ENCODE assay signal across 9 cellular contexts in the genomic region with DNA sequence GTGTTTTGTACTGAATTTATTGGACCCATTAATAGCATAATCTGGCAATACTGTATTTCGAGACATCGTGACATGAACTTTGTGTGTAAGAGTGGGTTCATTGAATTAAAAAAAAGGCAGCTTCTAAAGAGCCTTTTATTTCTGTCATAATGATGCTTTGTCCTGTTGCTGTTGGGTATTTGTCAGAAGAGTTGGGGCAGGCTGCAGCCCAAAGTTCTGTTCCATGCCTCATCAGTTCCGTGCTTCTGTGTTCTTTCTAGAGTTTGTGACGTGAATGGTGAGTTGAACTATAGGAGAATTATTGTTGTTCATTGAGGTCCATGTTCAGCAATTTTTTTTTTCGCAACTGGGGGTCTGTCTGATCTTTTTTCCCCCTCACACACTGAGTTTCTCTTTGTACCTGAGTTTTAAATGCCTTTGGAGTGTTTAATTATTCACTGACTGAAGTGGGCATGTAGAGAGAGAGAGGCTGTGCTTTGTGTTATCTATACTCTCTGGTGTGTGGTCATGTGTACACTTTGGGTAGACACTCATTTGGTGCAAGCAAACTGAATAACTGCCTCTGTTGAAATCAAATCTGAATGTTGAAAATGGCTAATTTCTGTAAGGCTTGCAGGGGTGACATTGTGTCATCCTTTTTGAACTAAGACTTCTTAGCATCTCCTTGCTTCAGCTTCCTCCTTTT.
DNase-seq lines count a peak whose midpoint lies in the region; ATAC-seq, FAIRE-seq and TF ChIP-seq lines count a peak whose summit lies in the region.
"Had no signal": no experiment of that assay in that cellular context is flagged by ENCODE, and none has a peak within 500 bp of the region (broad histone marks: within the 10 kb centered on the region; RNA-seq: fewer than 3 reads in every experiment).

No MANE protein-coding gene starts in this region.

- H3K9ac ChIP-seq in keratinocyte (ENCODE audit: control insufficient read depth, extremely low read depth, insufficient read depth, low read length): no peak overlapping the region

- dilution Hi-C loops in keratinocyte (cut with MboI; ENCODE audit: extremely low pct_ligation_motif_present, low sequenced_read_pairs): no loop called here

- peaks cover 92% of the 10 kb centered on the region for H3K4me1 Mint-ChIP-seq in activated T-helper 1 cell treated with anti-CD3 and anti-CD28 coated beads, Interleukin-12 subunit alpha, Interleukin-12 subunit beta, Interleukin-2, Interleukin-4 antibody, amounts not matched to agents 30 ng/mL and 10 ng/mL and 1 ng/mL, durations not matched to agents 14 hours and 24 hours and 36 hours (ENCODE audit: low read depth)

- no peaks in the 10 kb centered on the region for H3K9me3 ChIP-seq in keratinocyte (ENCODE audit: control insufficient read depth, low read depth, low read length)

- TF ChIP-seq CTCF in keratinocyte (optimal IDR thresholded peaks at IDR 0.05 in 1 of 3, IDR thresholded peaks at IDR 0.05 in 1 of 3, conservative IDR thresholded peaks at IDR 0.05 in 1 of 3; ENCODE audit: extremely low read depth in 1 of 3, insufficient read depth in 2 of 3, low read length in 3 of 3): no peak

- no peaks in the 10 kb centered on the region for H3K9me3 Mint-ChIP-seq in activated T-helper 1 cell treated with anti-CD3 and anti-CD28 coated beads, Interleukin-12 subunit alpha, Interleukin-12 subunit beta, Interleukin-2, Interleukin-4 antibody, amounts not matched to agents 30 ng/mL and 10 ng/mL and 1 ng/mL, durations not matched to agents 14 hours and 24 hours and 36 hours

- no peaks in the 10 kb centered on the region for H4K20me1 ChIP-seq in keratinocyte (ENCODE audit: control insufficient read depth, extremely low read depth, insufficient read depth, low read length)

- peaks cover 2% of the 10 kb centered on the region for H3K9me1 ChIP-seq in keratinocyte (ENCODE audit: control insufficient read depth, extremely low read depth, insufficient read depth, low read length)

- peak overlapping the region in 1 of 3 experiments; percentile 22 for H3K4me3 ChIP-seq in keratinocyte (ENCODE audit: control insufficient read depth in 2 of 3, extremely low read depth in 1 of 3, insufficient read depth in 2 of 3, low read depth in 1 of 3, low read length in 3 of 3)

- intact Hi-C loops in activated T-helper 1 cell treated with anti-CD3 and anti-CD28 coated beads, Interleukin-12 subunit alpha, Interleukin-12 subunit beta, Interleukin-2, Interleukin-4 antibody, amounts not matched to agents 30 ng/mL and 10 ng/mL and 1 ng/mL, durations not matched to agents 14 hours and 24 hours and 36 hours (cut with micrococcal nuclease): loop anchor here (1.0 to 10.0 kb wide), 9 partner anchors 9 to 837 kb away; a partner anchor contains a TSS

- H3K4me1 ChIP-seq in keratinocyte (ENCODE audit: control insufficient read depth, extremely low read depth, insufficient read depth, low read length): peaks cover 38% of the 10 kb centered on the region

- peak; percentile 17 for DNase-seq in activated CD4-positive, alpha-beta T cell treated with anti-CD3 and anti-CD28 coated beads, Interleukin-2, amount 50 U/mL, for 1 hour
- no peak for DNase-seq in activated CD4-positive, alpha-beta T cell treated with anti-CD3 and anti-CD28 coated beads for 48 hours
- DNase-seq in activated T-helper 1 cell treated with anti-CD3 and anti-CD28 coated beads, Interleukin-12 subunit alpha, Interleukin-12 subunit beta, Interleukin-2, Interleukin-4 antibody, amounts not matched to agents 30 ng/mL and 10 ng/mL and 1 ng/mL, durations not matched to agents 14 hours and 24 hours and 36 hours (ENCODE audit: low spot score): no peak
- DNase-seq in keratinocyte (ENCODE audit: low read depth, low spot score) (no peak), NCI-H2196 treated with DMSO at 0.1 percent for 48 hours (lab: John Stamatoyannopoulos, UW; ENCODE audit: unreplicated experiment) (no peak)
- no peak for DNase-seq in stimulated activated CD4-positive, alpha-beta T cell treated with anti-CD3 and anti-CD28 coated beads, Interleukin-1b, Interleukin-23, amount 100 ng/mL, for 48 hours

- H3K27ac ChIP-seq in keratinocyte (ENCODE audit: control insufficient read depth, insufficient read depth, low read length): peak overlapping the region; percentile 30
- peak overlapping the region; percentile 88 for H3K27ac ChIP-seq in temporal lobe (ENCODE audit: low read depth, low read length)
- H3K27ac ChIP-seq: C4-2B had no signal

- no peak overlapping the region for H2AFZ ChIP-seq in keratinocyte (ENCODE audit: control insufficient read depth, low read length)

- H3K4me3 Mint-ChIP-seq in activated T-helper 1 cell treated with anti-CD3 and anti-CD28 coated beads, Interleukin-12 subunit alpha, Interleukin-12 subunit beta, Interleukin-2, Interleukin-4 antibody, amounts not matched to agents 30 ng/mL and 10 ng/mL and 1 ng/mL, durations not matched to agents 14 hours and 24 hours and 36 hours: peak overlapping the region; percentile 82

- peaks cover 2% of the 10 kb centered on the region for H3K79me2 ChIP-seq in keratinocyte (ENCODE audit: control insufficient read depth, insufficient read depth, low read length)

- no peaks in the 10 kb centered on the region for H3K27me3 ChIP-seq in keratinocyte (ENCODE audit: control insufficient read depth, extremely low read depth, insufficient read depth, low read length)

- H3K36me3 Mint-ChIP-seq in activated T-helper 1 cell treated with anti-CD3 and anti-CD28 coated beads, Interleukin-12 subunit alpha, Interleukin-12 subunit beta, Interleukin-2, Interleukin-4 antibody, amounts not matched to agents 30 ng/mL and 10 ng/mL and 1 ng/mL, durations not matched to agents 14 hours and 24 hours and 36 hours (ENCODE audit: low read depth): peaks cover 2% of the 10 kb centered on the region

- H3K36me3 ChIP-seq in keratinocyte (ENCODE audit: control insufficient read depth in 2 of 2, extremely low read depth in 1 of 2, insufficient read depth in 2 of 2, low read length in 2 of 2): no peaks in the 10 kb centered on the region

- H3K4me2 ChIP-seq in keratinocyte (ENCODE audit: control insufficient read depth, extremely low read depth, insufficient read depth, low read depth, low read length): peak overlapping the region; percentile 35

- no peaks in the 10 kb centered on the region for H3K27me3 Mint-ChIP-seq in activated T-helper 1 cell treated with anti-CD3 and anti-CD28 coated beads, Interleukin-12 subunit alpha, Interleukin-12 subunit beta, Interleukin-2, Interleukin-4 antibody, amounts not matched to agents 30 ng/mL and 10 ng/mL and 1 ng/mL, durations not matched to agents 14 hours and 24 hours and 36 hours (ENCODE audit: insufficient read depth)

- no peak for ATAC-seq in GM18868 (IDR thresholded peaks at IDR 0.05; ENCODE audit: unreplicated experiment)

- H3K27ac Mint-ChIP-seq in activated T-helper 1 cell treated with anti-CD3 and anti-CD28 coated beads, Interleukin-12 subunit alpha, Interleukin-12 subunit beta, Interleukin-2, Interleukin-4 antibody, amounts not matched to agents 30 ng/mL and 10 ng/mL and 1 ng/mL, durations not matched to agents 14 hours and 24 hours and 36 hours: peak overlapping the region; percentile 93

- FAIRE-seq in keratinocyte (lab: Jason Lieb, UNC): no peak
